8 cellular contexts compared by ENCODE assay signal in the genomic region with DNA sequence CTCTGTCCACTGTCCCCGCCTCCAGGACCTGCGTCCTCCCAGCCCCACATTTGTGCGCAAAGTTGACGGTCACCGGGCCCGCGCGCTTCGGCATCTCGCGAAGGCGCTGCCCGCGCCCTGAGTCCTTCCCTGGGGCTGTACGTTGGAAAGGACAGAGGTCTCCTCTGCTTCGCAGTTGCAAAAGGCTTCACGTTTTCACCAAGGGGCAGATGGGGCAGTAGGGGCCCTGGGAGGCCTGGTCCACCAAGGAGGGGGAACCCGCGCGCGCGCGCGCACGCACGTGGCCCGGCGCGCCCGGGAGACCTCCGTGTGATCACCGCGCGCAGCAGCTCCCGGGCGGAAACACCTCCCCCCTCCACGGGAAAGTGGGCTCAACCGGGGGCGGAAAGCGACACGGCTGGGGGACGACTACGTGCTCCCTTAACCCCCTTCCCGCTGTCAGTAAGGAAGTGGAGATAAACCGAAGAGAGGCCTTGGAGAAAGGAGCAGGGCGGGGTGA. TPM values are rescaled to one million over a fixed set of nuclear protein-coding genes. Genes with fewer than 3 reads are reported as not detected.
DNase-seq lines count a peak whose midpoint lies in the region; ATAC-seq lines count a peak whose summit lies in the region.

No MANE protein-coding gene starts in this region.

- peak overlapping the region; percentile 78 for H3K4me3 Mint-ChIP-seq in activated T-cell treated with anti-CD3 and anti-CD28 coated beads, Interleukin-2, amount 50 U/mL, for 24 hours

- ATAC-seq in GM18909 (IDR thresholded peaks at IDR 0.05; ENCODE audit: poor library complexity, unreplicated experiment): peak; percentile 8
- no peak for ATAC-seq in GM19455 (IDR thresholded peaks at IDR 0.05; ENCODE audit: unreplicated experiment)

- H3K36me3 Mint-ChIP-seq in activated T-cell treated with anti-CD3 and anti-CD28 coated beads, Interleukin-2, amount 50 U/mL, for 24 hours (ENCODE audit: low read depth): no peaks in the 10 kb centered on the region

- intact Hi-C loops in posterior vena cava (cut with DNase I): no loop called here

- H3K36me3 ChIP-seq in HUES6 (ENCODE audit: control insufficient read depth, insufficient read depth, low read length): no peaks in the 10 kb centered on the region

- no peaks in the 10 kb centered on the region for H3K27me3 ChIP-seq in HUES6 (ENCODE audit: control insufficient read depth, insufficient read depth, low read length)

- no peak for DNase-seq in activated T-cell treated with anti-CD3 and anti-CD28 coated beads, Interleukin-2, amount 50 U/mL, for 24 hours
- DNase-seq in germinal center (ENCODE audit: low spot score) (peak; percentile 52), posterior vena cava (ENCODE audit: low spot score) (peak; percentile 86), LoVo (ENCODE audit: low spot score) (no peak), NCI-H187 (lab: John Stamatoyannopoulos, UW) (no peak)

- no peaks in the 10 kb centered on the region for H3K9me3 ChIP-seq in HUES6 (ENCODE audit: control insufficient read depth, insufficient read depth, low read depth, low read length)

- no peaks in the 10 kb centered on the region for H3K9me3 Mint-ChIP-seq in activated T-cell treated with anti-CD3 and anti-CD28 coated beads, Interleukin-2, amount 50 U/mL, for 24 hours

- peak overlapping the region; percentile 99 for H3K27ac ChIP-seq in HUES6 (ENCODE audit: low read depth, low read length)

- H3K4me1 ChIP-seq in HUES6 (ENCODE audit: control insufficient read depth, insufficient read depth, low read length): peaks cover 45% of the 10 kb centered on the region

- no peaks in the 10 kb centered on the region for H3K27me3 Mint-ChIP-seq in activated T-cell treated with anti-CD3 and anti-CD28 coated beads, Interleukin-2, amount 50 U/mL, for 24 hours

- peak overlapping the region; percentile 66 for H3K4me3 ChIP-seq in HUES6 (ENCODE audit: low read depth, low read length)

- peaks cover 60% of the 10 kb centered on the region for H3K4me1 Mint-ChIP-seq in activated T-cell treated with anti-CD3 and anti-CD28 coated beads, Interleukin-2, amount 50 U/mL, for 24 hours (ENCODE audit: low read depth)

- peak overlapping the region; percentile 99 for H3K9ac ChIP-seq in HUES6 (ENCODE audit: low read length)

- peak overlapping the region; percentile 99 for H3K27ac Mint-ChIP-seq in activated T-cell treated with anti-CD3 and anti-CD28 coated beads, Interleukin-2, amount 50 U/mL, for 24 hours

RNA-seq across cellular contexts. Expression of a gene that starts 21.9 kb away (rescaled TPM):
- total RNA-seq in posterior vena cava: not detected

Comparison
In these comparisons a context has a peak if more than half of its experiments do, and no peak if none do; other contexts are left out.
1. DNase-seq: peak in germinal center (single experiment) and posterior vena cava (single experiment); none in activated T-cell treated with anti-CD3 and anti-CD28 coated beads, Interleukin-2, amount 50 U/mL, for 24 hours (single experiment), LoVo (single experiment) and NCI-H187 (0 of 2).